Comparison of ENCODE assay signal across 21 cellular contexts in genomic region chr6:139595183-139595582, GRCh38.
A peak's percentile ranks its signal among the peaks of the same experiment; 100 is the strongest.
DNase-seq lines count a peak whose midpoint lies in the region; TF ChIP-seq lines count a peak whose summit lies in the region.
"Had no signal": no experiment of that assay in that cellular context is flagged by ENCODE, and none has a peak within 500 bp of the region (broad histone marks: within the 10 kb centered on the region; RNA-seq: fewer than 3 reads in every experiment).

No MANE protein-coding gene starts in this region.

- WGBS in mesendoderm (ENCODE audit: extremely low coverage, insufficient coverage, low lambda C conversion rate): no CpG with 5 or more reads among the region's 3 CpGs
- WGBS in esophagus squamous epithelium, 2 donors: 73% methylated on average over 3 of the region's 3 CpGs

- H2BK120ac ChIP-seq in mesendoderm (ENCODE audit: low read depth, low read length): peak overlapping the region; percentile 10

- no peak overlapping the region for H3K4ac ChIP-seq in mesendoderm (ENCODE audit: low read depth, low read length)

- DNase-seq in NCI-H226: peak; percentile 45
- peak; percentile 51 for DNase-seq in dedifferentiated amniotic fluid mesenchymal stem cell (ENCODE audit: extremely low spot score)
- no peak for DNase-seq in mesendoderm
- DNase-seq in A673 (ENCODE audit: low spot score): no peak
- no peak for DNase-seq in esophagus squamous epithelium (lab: John Stamatoyannopoulos, UW)
- no peak for DNase-seq in GM10248 (ENCODE audit: extremely low spot score)
- no peak for DNase-seq in central memory CD4-positive, alpha-beta T cell
- DNase-seq: activated CD8-positive, alpha-beta memory T cell treated with anti-CD3 and anti-CD28 coated beads for 24 hours; amygdala; CD4-positive, alpha-beta T cell; KG1; left ventricle myocardium superior; NCI-H2171; NCI-H82; RPMI8226; stimulated activated naive CD8-positive, alpha-beta T cell treated with anti-CD3 and anti-CD28 coated beads, Interleukin-15, amount 100 ng/mL, for 72 hours; SW 1271 had no signal

- no peak overlapping the region for H4K5ac ChIP-seq in mesendoderm (ENCODE audit: low read length)

- no peak overlapping the region for H3K4me2 ChIP-seq in mesendoderm (ENCODE audit: low read length)
- H3K4me2 ChIP-seq: A549 had no signal

- H3K36me3 ChIP-seq in ACC112 (ENCODE audit: insufficient read depth, low read length) (no peaks in the 10 kb centered on the region), mesendoderm (ENCODE audit: control insufficient read depth, insufficient read depth, low read length) (no peaks in the 10 kb centered on the region), A673 (ENCODE audit: insufficient read depth, low read length, poor library complexity, severe bottlenecking) (no peaks in the 10 kb centered on the region), esophagus squamous epithelium (no peaks in the 10 kb centered on the region)

- no peak overlapping the region for H4K8ac ChIP-seq in mesendoderm (ENCODE audit: low read depth, low read length)

- H3K23ac ChIP-seq in mesendoderm (ENCODE audit: low read length): no peak overlapping the region

- H3K79me1 ChIP-seq in mesendoderm (ENCODE audit: low read length): no peaks in the 10 kb centered on the region

- no peaks in the 10 kb centered on the region for H3K27me3 ChIP-seq in ACC112 (ENCODE audit: insufficient read depth, low read length)
- no peaks in the 10 kb centered on the region for H3K27me3 ChIP-seq in mesendoderm (ENCODE audit: insufficient read depth, low read length, poor library complexity)
- H3K27me3 ChIP-seq in A673 (replicated peaks; ENCODE audit: insufficient read depth, low read depth, low read length, poor library complexity): no peaks in the 10 kb centered on the region
- no peaks in the 10 kb centered on the region for H3K27me3 ChIP-seq in esophagus squamous epithelium

- H3K9me3 ChIP-seq in A673 (ENCODE audit: low read depth, low read length, poor library complexity, severe bottlenecking): no peaks in the 10 kb centered on the region
- H3K9me3 ChIP-seq in esophagus squamous epithelium: no peaks in the 10 kb centered on the region
- H3K9me3 ChIP-seq: A549 had no signal

- intact Hi-C loops in A673 (cut with micrococcal nuclease; ENCODE audit: unreplicated experiment) (no loop called here), esophagus squamous epithelium (cut with DNase I) (loop anchor here (10.0 kb wide), 1 partner anchor 220 kb away; the partner anchor contains the start of gene CITED2)

- BruUV-seq in A673 (replicated peaks; lab: Mats Ljungman, UMichigan): no TSS peak

- H3K27ac ChIP-seq in ACC112 (ENCODE audit: low read depth, low read length) (peak overlapping the region; percentile 29; the same call in 1 of the 2 replicates), mesendoderm (ENCODE audit: low read depth, low read length) (no peak overlapping the region), A673 (ENCODE audit: low read depth, low read length, poor library complexity, severe bottlenecking) (no peak overlapping the region), esophagus squamous epithelium (peak overlapping the region in 1 of 4 donors; percentile 73)
- H3K27ac ChIP-seq: HL-60, VCaP had no signal

- no peak for TF ChIP-seq CTCF in A673 (conservative IDR thresholded peaks at IDR 0.05; ENCODE audit: low read depth, low read length)
- no peak for TF ChIP-seq CTCF in esophagus squamous epithelium (IDR thresholded peaks at IDR 0.05)
- TF ChIP-seq CTCF in GM10248 (IDR thresholded peaks at IDR 0.05; ENCODE audit: control extremely low read depth, extremely low read depth, low read depth, missing control alignments): no peak

- POLR2A ChIA-PET in A673 (lab: Charles Lee; ENCODE audit: low non-redundant PET) (no interaction called here), GM10248 (lab: Yijun Ruan, JAX) (no interaction called here)

- CTCF ChIA-PET in A673 (lab: Charles Lee) (no interaction called here), GM10248 (lab: Yijun Ruan, JAX) (interaction anchor here (1.0 to 1.8 kb wide), 4 partner anchors 9 to 226 kb away, joined by 3 to 6 read pairs (median 4); no protein-coding TSS in a partner anchor)

- TF ChIP-seq POLR2A in esophagus squamous epithelium (IDR thresholded peaks at IDR 0.05): no peak

- no peak overlapping the region for H3K18ac ChIP-seq in mesendoderm (ENCODE audit: low read length)

- H2BK5ac ChIP-seq in mesendoderm (ENCODE audit: low read length): no peak overlapping the region

- H3K79me2 ChIP-seq in ACC112 (ENCODE audit: control insufficient read depth, insufficient read depth, low read length, unreplicated experiment) (no peaks in the 10 kb centered on the region), mesendoderm (ENCODE audit: control insufficient read depth, insufficient read depth, low read length) (no peaks in the 10 kb centered on the region)

- H2BK15ac ChIP-seq in mesendoderm (replicated peaks; ENCODE audit: low read depth): peak overlapping the region; percentile 36

- H3K4me3 ChIP-seq in ACC112 (ENCODE audit: low read depth, low read length) (no peak overlapping the region), mesendoderm (ENCODE audit: low read length) (no peak overlapping the region), A673 (ENCODE audit: low read depth, low read length, poor library complexity, severe bottlenecking) (no peak overlapping the region), esophagus squamous epithelium (no peak overlapping the region)
- H3K4me3 ChIP-seq: A549 had no signal

- H2AFZ ChIP-seq in ACC112 (ENCODE audit: low read length, unreplicated experiment): no peak overlapping the region

- no peak overlapping the region for H3K9ac ChIP-seq in mesendoderm (ENCODE audit: low read length)

- H3K4me1 ChIP-seq in ACC112 (ENCODE audit: control insufficient read depth, insufficient read depth, low read length, unreplicated experiment) (peaks cover 36% of the 10 kb centered on the region), mesendoderm (ENCODE audit: control insufficient read depth, low read depth, low read length) (no peaks in the 10 kb centered on the region), A673 (ENCODE audit: insufficient read depth, low read length, poor library complexity, severe bottlenecking) (no peaks in the 10 kb centered on the region), esophagus squamous epithelium (peaks cover 9 to 53% (median 10%) of the 10 kb centered on the region in 3 donors)

- no peak overlapping the region for H2AK5ac ChIP-seq in mesendoderm (ENCODE audit: low read length)

- no peak overlapping the region for H3K56ac ChIP-seq in mesendoderm (ENCODE audit: low read length)

Comparison
In these comparisons a context has a peak if more than half of its experiments do, and no peak if none do; other contexts are left out.
1. DNase-seq: peak in NCI-H226 (single experiment) and dedifferentiated amniotic fluid mesenchymal stem cell (single experiment); none in mesendoderm (single experiment), A673 (single experiment), esophagus squamous epithelium (single experiment), GM10248 (single experiment) and central memory CD4-positive, alpha-beta T cell (single experiment).